In the genomic region with DNA sequence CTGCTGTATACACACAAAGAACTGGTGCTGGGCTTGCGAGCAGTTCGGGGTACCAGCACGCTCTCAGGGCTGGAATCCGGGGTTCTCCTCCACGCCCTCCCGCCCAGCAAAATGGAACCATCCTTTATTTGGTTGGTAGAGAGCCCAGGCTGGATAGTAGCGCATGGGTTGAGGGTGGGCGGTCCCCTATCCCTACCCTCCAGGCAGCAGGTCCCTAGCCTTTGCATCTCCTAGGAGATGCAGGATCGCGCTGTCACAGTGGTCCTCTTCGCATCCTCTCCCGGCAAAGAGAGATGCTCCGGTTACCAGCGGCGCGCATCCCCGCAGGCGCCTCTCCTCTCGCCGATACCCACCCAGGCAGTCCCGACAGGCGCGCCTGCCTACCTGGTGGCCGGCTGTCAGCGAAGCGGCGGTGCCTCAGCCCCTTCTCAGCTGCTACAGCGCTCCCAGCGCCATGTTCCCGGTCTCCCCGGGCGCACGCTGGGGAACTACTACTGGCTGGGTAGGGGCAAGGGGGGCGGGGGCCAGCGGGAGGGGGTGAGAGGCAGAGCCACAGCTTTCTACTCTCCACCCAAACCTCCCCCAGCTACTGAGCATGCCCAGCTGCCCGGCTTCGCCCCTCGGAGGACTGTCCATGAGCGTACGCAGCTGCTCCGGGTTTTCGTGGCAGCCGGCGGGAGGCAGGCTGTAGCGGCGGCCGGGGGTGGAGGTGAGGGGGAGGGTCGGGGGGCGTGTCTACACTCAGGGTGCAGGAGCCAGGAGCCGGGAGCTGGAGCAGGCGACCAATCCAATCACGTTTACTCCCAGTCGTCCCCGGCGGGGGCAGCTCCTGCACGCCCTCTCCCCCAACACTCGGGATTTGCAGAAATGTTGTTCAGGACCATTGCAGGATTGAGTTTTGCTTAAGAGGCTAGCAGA, we compare ENCODE assay signal across 8 cellular contexts. TPM values are rescaled to one million over a fixed set of nuclear protein-coding genes. Genes with fewer than 3 reads are reported as not detected.
A peak's percentile ranks its signal among the peaks of the same experiment; 100 is the strongest.
DNase-seq lines count a peak whose midpoint lies in the region; ATAC-seq, FAIRE-seq and TF ChIP-seq lines count a peak whose summit lies in the region.

TSS of gene PAK5 (minus strand) at position 699 of the 918 bp plus-strand sequence. CDS start 194,748 bp downstream, outside the sequence.

- H3K27ac ChIP-seq in body of pancreas = peak within 1 kb of the TSS in 2 of 4 donors; percentile 20 to 56
- no peak within 1 kb of the TSS for H3K27ac ChIP-seq in iPS-20b (ENCODE audit: low read length)

- ATAC-seq in body of pancreas (peak; percentile 97), GM18511 (IDR thresholded peaks at IDR 0.05; ENCODE audit: unreplicated experiment) (no peak), HG03108 (IDR thresholded peaks at IDR 0.05; ENCODE audit: unreplicated experiment) (no peak)

- 0% methylated on average over 57 of the region's 57 CpGs; no CpG with 5 or more reads in 1 of the 2 donors for WGBS in body of pancreas, 2 donors

- TF ChIP-seq CTCF in body of pancreas (IDR thresholded peaks at IDR 0.05) = no peak

- peaks cover 14% of the 10 kb centered on the region for H3K4me1 ChIP-seq in body of pancreas
- H3K4me1 ChIP-seq in iPS-20b (ENCODE audit: insufficient read depth, low read length) = peaks cover 3% of the 10 kb centered on the region; the same call in 1 of the 2 replicates

- H3K9me3 ChIP-seq in body of pancreas (no peaks in the 10 kb centered on the region), iPS-20b (ENCODE audit: insufficient read depth, low read depth, low read length) (no peaks in the 10 kb centered on the region)

- peak within 1 kb of the TSS; percentile 19; the same call in 1 of the 2 replicates for H3K9ac ChIP-seq in iPS-20b (ENCODE audit: low read depth, low read length)

- H3K4me3 ChIP-seq in body of pancreas (peak within 1 kb of the TSS; percentile 45 to 71), iPS-20b (ENCODE audit: low read length) (peak within 1 kb of the TSS; percentile 69)

- H3K36me3 ChIP-seq in body of pancreas (replicated peaks in 1 of 2; ENCODE audit: insufficient read depth in 1 of 2, low read depth in 2 of 2) (no peaks in the 10 kb centered on the region), iPS-20b (ENCODE audit: insufficient read depth, low read depth, low read length) (no peaks in the 10 kb centered on the region)

- TF ChIP-seq POLR2A in body of pancreas (IDR thresholded peaks at IDR 0.05) = no peak
- TF ChIP-seq POLR2A in H54 (IDR thresholded peaks at IDR 0.05; ENCODE audit: low read depth, low read length) = no peak

- DNase-seq in D341Med (ENCODE audit: low spot score) (peak; percentile 88), NCI-H1694 treated with DMSO at 0.1 percent for 48 hours (lab: John Stamatoyannopoulos, UW) (peak; percentile 87), body of pancreas (peak; percentile 81 to 91 (median 86)), superior temporal gyrus (ENCODE audit: extremely low spot score) (peak; percentile 77), H54 (ENCODE audit: insufficient read length, low spot score) (no peak)

- H3K27me3 ChIP-seq in body of pancreas = peaks cover 0 to 5% of the 10 kb centered on the region in 2 donors
- peaks cover 35% of the 10 kb centered on the region for H3K27me3 ChIP-seq in iPS-20b (ENCODE audit: insufficient read depth, low read length)

- FAIRE-seq in H54 (lab: Jason Lieb, UNC) = no peak

- intact Hi-C loops in body of pancreas (cut with DNase I) = no loop called here

RNA-seq across cellular contexts. Expression of gene PAK5, which starts in this region (rescaled TPM):
- total RNA-seq in body of pancreas = under 1 TPM; 0.33 to 0.52 TPM

Comparison
In these comparisons a context has a peak if more than half of its experiments do, and no peak if none do; other contexts are left out.
1. Peak in DNase-seq, ATAC-seq and H3K4me3 ChIP-seq in body of pancreas; RNA of the gene not detected or under 1 TPM.